27 cellular contexts compared by ENCODE assay signal in the genomic region with DNA sequence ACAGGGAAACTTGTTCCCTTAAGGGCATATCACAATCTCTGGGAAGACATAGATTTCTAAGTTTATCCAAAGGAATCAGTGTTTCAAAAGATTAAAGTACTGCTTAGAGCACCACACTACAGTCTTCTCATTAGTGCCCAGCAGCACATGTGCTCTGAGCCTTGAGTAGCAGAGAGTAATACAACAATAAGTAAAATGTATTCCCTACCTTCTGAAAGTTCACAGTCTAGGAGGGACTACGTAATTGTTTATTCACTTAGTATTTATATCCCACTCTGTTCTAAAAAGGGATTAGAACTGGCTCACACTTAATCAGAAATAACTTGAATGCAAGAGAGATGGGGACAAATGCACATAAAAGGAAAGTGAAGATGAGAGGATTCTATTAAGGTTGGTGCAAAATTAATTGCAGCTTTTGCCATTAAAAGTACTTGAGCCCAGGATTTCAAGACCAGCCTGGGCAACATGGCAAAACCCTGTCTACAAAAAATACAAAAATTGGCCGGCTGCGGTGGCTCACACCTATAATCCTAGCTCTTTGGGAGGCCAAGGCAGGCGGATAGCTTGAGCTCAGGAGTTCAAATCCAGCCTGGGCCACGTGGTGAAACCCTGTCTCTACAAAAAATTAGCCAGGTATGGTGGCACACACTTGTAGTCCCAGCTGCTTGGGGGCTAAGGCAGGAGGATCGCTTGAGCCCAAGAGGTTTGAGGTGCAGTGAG. TPM values are rescaled to one million over a fixed set of nuclear protein-coding genes. Genes with fewer than 3 reads are reported as not detected.
A peak's percentile ranks its signal among the peaks of the same experiment; 100 is the strongest.
DNase-seq lines count a peak whose midpoint lies in the region; ATAC-seq, FAIRE-seq and TF ChIP-seq lines count a peak whose summit lies in the region.
"Had no signal": no experiment of that assay in that cellular context is flagged by ENCODE, and none has a peak within 500 bp of the region (broad histone marks: within the 10 kb centered on the region; RNA-seq: fewer than 3 reads in every experiment).

No MANE protein-coding gene starts in this region.

- peaks cover 27% of the 10 kb centered on the region for H3K4me1 ChIP-seq in left ventricle myocardium inferior
- peaks cover 7% of the 10 kb centered on the region for H3K4me1 ChIP-seq in right cardiac atrium (ENCODE audit: control insufficient read depth, insufficient read depth, low read length)
- H3K4me1 ChIP-seq in kidney (ENCODE audit: control insufficient read depth in 1 of 2, insufficient read depth in 1 of 2, low read depth in 1 of 2, low read length in 2 of 2), result peaks cover 0 to 3% of the 10 kb centered on the region in 2 donors
- H3K4me1 ChIP-seq in sigmoid colon, result peaks cover 0 to 47% (median 33%) of the 10 kb centered on the region in 4 donors
- peaks cover 2 to 3% of the 10 kb centered on the region in 2 donors for H3K4me1 ChIP-seq in aorta (ENCODE audit: control insufficient read depth in 1 of 2, insufficient read depth in 2 of 2, low read length in 2 of 2)
- H3K4me1 ChIP-seq: uterus had no signal

- no peak for DNase-seq in left ventricle myocardium inferior
- no peak for DNase-seq in right cardiac atrium
- peak; percentile 19 for DNase-seq in kidney
- no peak for DNase-seq in sigmoid colon
- DNase-seq in aorta, result peak; percentile 9 to 59
- no peak for DNase-seq in NCI-H2029 (lab: John Stamatoyannopoulos, UW)
- DNase-seq: activated CD4-positive, alpha-beta memory T cell treated with anti-CD3 and anti-CD28 coated beads, Interleukin-2, amount 10 ng/mL, durations not matched to agents 7 days and 5 days; activated effector memory CD4-positive, alpha-beta T cell treated with Interleukin-2 at 50 U/mL for 16 hours; activated naive CD8-positive, alpha-beta T cell treated with anti-CD3 and anti-CD28 coated beads, Interleukin-2, amount 50 U/mL, for 24 hours; DND-41; glutamatergic neuron; KG1; MM.1S; NCI-H146; NCI-H510A treated with DMSO at 0.1 percent for 48 hours; retina; SJCRH30; stimulated activated naive CD8-positive, alpha-beta T cell treated with anti-CD3 and anti-CD28 coated beads, Interleukin-15, amount 100 ng/mL, for 72 hours; T-cell; uterus had no signal

- no peak overlapping the region for H3K9ac ChIP-seq in kidney (ENCODE audit: low read length in 2 of 2)

- no peak for TF ChIP-seq POLR2A in sigmoid colon (IDR thresholded peaks at IDR 0.05)

- no peaks in the 10 kb centered on the region for H3K9me3 ChIP-seq in left ventricle myocardium inferior (replicated peaks)
- no peaks in the 10 kb centered on the region for H3K9me3 ChIP-seq in right cardiac atrium (ENCODE audit: control insufficient read depth, low read length)
- no peaks in the 10 kb centered on the region for H3K9me3 ChIP-seq in kidney (ENCODE audit: control insufficient read depth in 1 of 2, low read length in 2 of 2)
- H3K9me3 ChIP-seq in sigmoid colon, result no peaks in the 10 kb centered on the region
- H3K9me3 ChIP-seq in aorta (ENCODE audit: control insufficient read depth, low read length), result no peaks in the 10 kb centered on the region
- H3K9me3 ChIP-seq: breast epithelium, neutrophil, SJCRH30, uterus had no signal

- 90% methylated on average over 6 of the region's 6 CpGs for WGBS in right cardiac atrium
- WGBS in sigmoid colon, 2 donors, result 93% methylated on average over 6 of the region's 6 CpGs
- 30 to 33% methylated on average over 6 of the region's 6 CpGs for WGBS in aorta, 2 donors

- H3K27me3 ChIP-seq in left ventricle myocardium inferior (ENCODE audit: low read depth) (no peaks in the 10 kb centered on the region), right cardiac atrium (ENCODE audit: control insufficient read depth, insufficient read depth) (no peaks in the 10 kb centered on the region), sigmoid colon (no peaks in the 10 kb centered on the region), aorta (ENCODE audit: control insufficient read depth in 1 of 2, insufficient read depth in 2 of 2, low read length in 1 of 2) (no peaks in the 10 kb centered on the region)
- H3K27me3 ChIP-seq: breast epithelium, neutrophil, SJCRH30, uterus had no signal

- H3K4me3 ChIP-seq in left ventricle myocardium inferior, result no peak overlapping the region
- H3K4me3 ChIP-seq in right cardiac atrium (ENCODE audit: low read length), result no peak overlapping the region
- H3K4me3 ChIP-seq in kidney (ENCODE audit: low read length in 2 of 2), result no peak overlapping the region
- no peak overlapping the region for H3K4me3 ChIP-seq in sigmoid colon
- H3K4me3 ChIP-seq in aorta (ENCODE audit: low read length in 2 of 2), result peak overlapping the region in 1 of 2 donors; percentile 34
- H3K4me3 ChIP-seq: breast epithelium, SJCRH30, uterus had no signal

- no peak for TF ChIP-seq CTCF in left ventricle myocardium inferior (IDR thresholded peaks at IDR 0.05; ENCODE audit: borderline replicate concordance)
- TF ChIP-seq CTCF in kidney (IDR thresholded peaks at IDR 0.05; ENCODE audit: borderline replicate concordance, extremely low read depth, insufficient read depth), result no peak
- TF ChIP-seq CTCF in sigmoid colon (IDR thresholded peaks at IDR 0.05), result no peak

- intact Hi-C loops in left ventricle myocardium inferior (cut with micrococcal nuclease) (no loop called here), right cardiac atrium (cut with DNase I) (no loop called here), kidney (cut with DNase I) (no loop called here), sigmoid colon (cut with DNase I) (no loop called here), aorta (cut with DNase I) (no loop called here)

- no peak for TF ChIP-seq EP300 in sigmoid colon (IDR thresholded peaks at IDR 0.05)

- ATAC-seq in right cardiac atrium (no peak), aorta (ENCODE audit: low FRiP score) (peak; percentile 55), HG02840 (IDR thresholded peaks at IDR 0.05; ENCODE audit: low FRiP score, unreplicated experiment) (no peak), GM18519 (IDR thresholded peaks at IDR 0.05; ENCODE audit: low FRiP score, unreplicated experiment) (no peak)
- ATAC-seq: activated CD4-positive, CD25-positive, alpha-beta regulatory T cell treated with anti-CD3 and anti-CD28 coated beads, Interleukin-2, amount 50 U/mL, for 24 hours; activated naive CD8-positive, alpha-beta T cell treated with anti-CD3 and anti-CD28 coated beads, Interleukin-2, amount 50 U/mL, for 24 hours; stimulated activated naive CD8-positive, alpha-beta T cell treated with anti-CD3 and anti-CD28 coated beads, Interleukin-15, amount 100 ng/mL, for 72 hours; T-cell had no signal

- no peak for FAIRE-seq in kidney (lab: Jason Lieb, UNC)
- FAIRE-seq: H54 had no signal

- peaks cover 8% of the 10 kb centered on the region for H3K36me3 ChIP-seq in left ventricle myocardium inferior
- H3K36me3 ChIP-seq in kidney (ENCODE audit: control insufficient read depth in 1 of 2, insufficient read depth in 2 of 2, low read length in 2 of 2), result no peaks in the 10 kb centered on the region
- H3K36me3 ChIP-seq in sigmoid colon, result peaks cover 0 to 15% (median 0%) of the 10 kb centered on the region in 4 donors
- H3K36me3 ChIP-seq in aorta (ENCODE audit: control insufficient read depth in 1 of 2, insufficient read depth in 2 of 2, low read length in 1 of 2), result no peaks in the 10 kb centered on the region
- H3K36me3 ChIP-seq: breast epithelium, neutrophil, SJCRH30, uterus had no signal

- H3K27ac ChIP-seq in left ventricle myocardium inferior (replicated peaks), result peak overlapping the region; percentile 11
- H3K27ac ChIP-seq in right cardiac atrium (ENCODE audit: low read length), result no peak overlapping the region
- H3K27ac ChIP-seq in kidney (ENCODE audit: low read depth in 2 of 2, low read length in 2 of 2), result no peak overlapping the region
- peak overlapping the region; percentile 61 to 86 (median 72) for H3K27ac ChIP-seq in sigmoid colon
- peak overlapping the region; percentile 82 to 96 for H3K27ac ChIP-seq in aorta (ENCODE audit: low read depth in 1 of 2, low read length in 2 of 2)
- H3K27ac ChIP-seq: breast epithelium, C4-2B, neutrophil, SJCRH30 had no signal

RNA-seq across cellular contexts. Expression of gene SYNC, which starts 9.0 kb away (rescaled TPM):
- total RNA-seq in left ventricle myocardium inferior (16.2 TPM), right cardiac atrium (10 to 100 TPM; 18.4 to 33.6 (median 24.5) TPM), kidney (5.5 TPM), sigmoid colon (10 to 100 TPM; 22.5 to 87.5 (median 33.8) TPM), aorta (10 to 100 TPM; 37.5 to 89.8 TPM)
- polyA plus RNA-seq in right cardiac atrium (14.1 TPM), kidney (ENCODE audit: insufficient read depth, low read depth, low replicate concordance) (1.4 TPM), sigmoid colon (10 to 100 TPM in 1 of 3 donors, 1 to 10 TPM in 2; 6.9 to 12.7 (median 9.6) TPM), aorta (10 to 100 TPM; 11.4 to 36.8 TPM)
- total RNA-seq: activated CD4-positive, alpha-beta memory T cell treated with anti-CD3 and anti-CD28 coated beads, Interleukin-2, amount 10 ng/mL, durations not matched to agents 7 days and 5 days had no signal

RNA-seq across cellular contexts. Expression of gene RBBP4, which starts 42.6 kb away (rescaled TPM):
- total RNA-seq in left ventricle myocardium inferior, result 96.6 TPM
- 100 to 1,000 TPM; 106 to 114 (median 112) TPM for total RNA-seq in right cardiac atrium
- 52.7 TPM for polyA plus RNA-seq in right cardiac atrium
- 177 TPM for total RNA-seq in kidney
- polyA plus RNA-seq in kidney (ENCODE audit: insufficient read depth, low read depth, low replicate concordance), result 49.5 TPM
- 100 to 1,000 TPM in 3 of 4 donors, 10 to 100 TPM in 1; 91.8 to 118 (median 108) TPM for total RNA-seq in sigmoid colon
- 10 to 100 TPM; 54.1 to 81.1 (median 59.9) TPM for polyA plus RNA-seq in sigmoid colon
- total RNA-seq in aorta, result 100 to 1,000 TPM; 106 to 114 TPM
- 10 to 100 TPM; 31.4 to 41.3 TPM for polyA plus RNA-seq in aorta

RNA-seq across cellular contexts. Expression of gene ZBTB8OS, which starts 43.3 kb away (rescaled TPM):
- 32.4 TPM for total RNA-seq in left ventricle myocardium inferior
- 10 to 100 TPM; 28.9 to 35.0 (median 32.7) TPM for total RNA-seq in right cardiac atrium
- polyA plus RNA-seq in right cardiac atrium, result 50.4 TPM
- 39.0 TPM for total RNA-seq in kidney
- polyA plus RNA-seq in kidney (ENCODE audit: insufficient read depth, low read depth, low replicate concordance), result 62.3 TPM
- total RNA-seq in sigmoid colon, result 10 to 100 TPM; 19.9 to 40.3 (median 36.8) TPM
- 10 to 100 TPM; 51.9 to 97.3 (median 89.5) TPM for polyA plus RNA-seq in sigmoid colon
- 10 to 100 TPM; 36.3 to 37.8 TPM for total RNA-seq in aorta
- polyA plus RNA-seq in aorta, result 10 to 100 TPM; 43.6 to 78.3 TPM

Comparison
In these comparisons a context has a peak if more than half of its experiments do, and no peak if none do; other contexts are left out.
1. H3K27ac ChIP-seq: peak in left ventricle myocardium inferior (single experiment), sigmoid colon (4 of 4) and aorta (2 of 2); none in right cardiac atrium (single experiment) and kidney (0 of 2).
2. DNase-seq: peak in kidney (single experiment) and aorta (2 of 2); none in left ventricle myocardium inferior (single experiment), right cardiac atrium (0 of 3), sigmoid colon (single experiment) and NCI-H2029 (single experiment).